8 cellular contexts compared by ENCODE assay signal in genomic region chr22:42994917-42995562, GRCh38. TPM values are rescaled to one million over a fixed set of nuclear protein-coding genes. Genes with fewer than 3 reads are reported as not detected.
A peak's percentile ranks its signal among the peaks of the same experiment; 100 is the strongest.
DNase-seq lines count a peak whose midpoint lies in the region; ATAC-seq and TF ChIP-seq lines count a peak whose summit lies in the region.

No MANE protein-coding gene starts in this region.

- H3K27ac ChIP-seq in Karpas-422 (ENCODE audit: low read length) (no peak overlapping the region), brain microvascular endothelial cell (peak overlapping the region; percentile 86)
- no peak overlapping the region for H3K27ac ChIP-seq in CD8-positive, alpha-beta memory T cell (ENCODE audit: low read depth, low read length)

- no peaks in the 10 kb centered on the region for H3K27me3 Mint-ChIP-seq in CD8-positive, alpha-beta memory T cell

- no peaks in the 10 kb centered on the region for H3K9me3 Mint-ChIP-seq in CD8-positive, alpha-beta memory T cell

- no peak overlapping the region for H3K4me3 Mint-ChIP-seq in CD8-positive, alpha-beta memory T cell

- no peak for ATAC-seq in GM18907 (IDR thresholded peaks at IDR 0.05; ENCODE audit: unreplicated experiment)

- TF ChIP-seq CTCF in brain microvascular endothelial cell (IDR thresholded peaks at IDR 0.05; ENCODE audit: low read depth, low read length, missing control alignments), result no peak

- no peaks in the 10 kb centered on the region for H3K36me3 ChIP-seq in Karpas-422 (ENCODE audit: insufficient read depth, low read length)
- no peaks in the 10 kb centered on the region for H3K36me3 ChIP-seq in brain microvascular endothelial cell (replicated peaks)
- no peaks in the 10 kb centered on the region for H3K36me3 ChIP-seq in CD8-positive, alpha-beta memory T cell (ENCODE audit: insufficient read depth, low read length)

- H4K20me1 ChIP-seq in Karpas-422 (ENCODE audit: insufficient read depth, low read depth, low read length), result peaks cover 74% of the 10 kb centered on the region

- no peak overlapping the region for H2AFZ ChIP-seq in Karpas-422 (ENCODE audit: low read length)

- CTCF ChIA-PET in CD8-positive, alpha-beta memory T cell (lab: Charles Lee), result no interaction called here

- H3K27me3 ChIP-seq in Karpas-422 (ENCODE audit: low read length) (no peaks in the 10 kb centered on the region), brain microvascular endothelial cell (replicated peaks) (no peaks in the 10 kb centered on the region)
- H3K27me3 ChIP-seq in CD8-positive, alpha-beta memory T cell (ENCODE audit: insufficient read depth, low read length, poor library complexity, severe bottlenecking), result no peaks in the 10 kb centered on the region

- peaks cover 27 to 65% (median 47%) of the 10 kb centered on the region in 3 donors for H3K4me1 Mint-ChIP-seq in CD8-positive, alpha-beta memory T cell

- no peak overlapping the region for H3K4me3 ChIP-seq in Karpas-422 (ENCODE audit: low read length)
- H3K4me3 ChIP-seq in brain microvascular endothelial cell (ENCODE audit: low read depth, low read length), result peak overlapping the region; percentile 40
- H3K4me3 ChIP-seq in CD8-positive, alpha-beta memory T cell (ENCODE audit: low read length), result no peak overlapping the region

- DNase-seq in AG08396 (ENCODE audit: low spot score) (peak; percentile 79), Karpas-422 (peak; percentile 76), brain microvascular endothelial cell (peak; percentile 83), kidney tubule cell (ENCODE audit: low spot score) (peak; percentile 98), superior temporal gyrus (ENCODE audit: extremely low spot score) (peak; percentile 57), activated T-cell treated with anti-CD3 and anti-CD28 coated beads for 4 hours (no peak)
- DNase-seq in CD8-positive, alpha-beta memory T cell, result no peak

- H3K79me2 ChIP-seq in Karpas-422 (ENCODE audit: low read length), result no peaks in the 10 kb centered on the region

- POLR2A ChIA-PET in CD8-positive, alpha-beta memory T cell (lab: Charles Lee), result no interaction called here

- H3K9me3 ChIP-seq in Karpas-422 (ENCODE audit: low read length), result peaks cover 6% of the 10 kb centered on the region
- no peaks in the 10 kb centered on the region for H3K9me3 ChIP-seq in CD8-positive, alpha-beta memory T cell (ENCODE audit: low read length)

- H3K9ac ChIP-seq in Karpas-422 (ENCODE audit: low read length), result peak overlapping the region; percentile 25; the same call in 1 of the 2 replicates

- no peaks in the 10 kb centered on the region for H3K9me2 ChIP-seq in Karpas-422 (replicated peaks; ENCODE audit: insufficient read depth, low read length)

- H3K27ac Mint-ChIP-seq in CD8-positive, alpha-beta memory T cell, result no peak overlapping the region

- H3K4me1 ChIP-seq in Karpas-422 (ENCODE audit: low read length), result peaks cover 26% of the 10 kb centered on the region
- no peaks in the 10 kb centered on the region for H3K4me1 ChIP-seq in CD8-positive, alpha-beta memory T cell (ENCODE audit: insufficient read depth, low read length)

- in situ Hi-C loops in brain microvascular endothelial cell (cut with HindIII; ENCODE audit: low pct_ligation_motif_present, low sequenced_read_pairs), result no loop called here

- H3K36me3 Mint-ChIP-seq in CD8-positive, alpha-beta memory T cell, result peaks cover 0 to 7% (median 5%) of the 10 kb centered on the region in 3 donors

- peak overlapping the region; percentile 28 for H3K4me2 ChIP-seq in Karpas-422 (ENCODE audit: low read depth, low read length, poor library complexity, severe bottlenecking)

RNA-seq across cellular contexts. Expression of gene PACSIN2, which starts 19.9 kb away (rescaled TPM):
- 8.3 and 10.9 TPM in 2 replicates for total RNA-seq in Karpas-422 (2014; rRNA removed; shearing (Covaris generic); ENCODE audit: low replicate concordance)
- 10 to 100 TPM; 30.2 to 36.5 TPM for total RNA-seq in CD8-positive, alpha-beta memory T cell
- 26.3 TPM for polyA plus RNA-seq in CD8-positive, alpha-beta memory T cell

Comparison
In these comparisons a context has a peak if more than half of its experiments do, and no peak if none do; other contexts are left out.
1. DNase-seq: peak in AG08396 (single experiment), Karpas-422 (single experiment), brain microvascular endothelial cell (single experiment), kidney tubule cell (single experiment) and superior temporal gyrus (single experiment); none in activated T-cell treated with anti-CD3 and anti-CD28 coated beads for 4 hours (single experiment) and CD8-positive, alpha-beta memory T cell (0 of 5).